ENCODE assay signal across 15 cellular contexts in genomic region chr6:26193467-26194328, GRCh38.
DNase-seq lines count a peak whose midpoint lies in the region; ATAC-seq, FAIRE-seq and TF ChIP-seq lines count a peak whose summit lies in the region.
"Had no signal": no experiment of that assay in that cellular context is flagged by ENCODE, and none has a peak within 500 bp of the region (broad histone marks: within the 10 kb centered on the region; RNA-seq: fewer than 3 reads in every experiment).

No MANE protein-coding gene starts in this region.

- peak overlapping the region; percentile 99; the same call in 1 of the 3 replicates for H3K27ac ChIP-seq in K562 (ENCODE audit: extremely low read depth, low read depth, low read length)
- peak overlapping the region in 3 of 4 donors; percentile 95 to 97 (median 96) for H3K27ac ChIP-seq in sigmoid colon

- TF ChIP-seq CTCF in K562 (IDR thresholded peaks at IDR 0.05 in 2 of 3, conservative IDR thresholded peaks at IDR 0.05 in 1 of 3; ENCODE audit: insufficient read depth in 2 of 3, low read depth in 1 of 3, low read length in 3 of 3) (no peak), sigmoid colon (IDR thresholded peaks at IDR 0.05) (no peak)

- no peak for FAIRE-seq in K562 (lab: Jason Lieb, UNC)
- FAIRE-seq: colon had no signal

- peaks cover 37% of the 10 kb centered on the region for H4K20me1 ChIP-seq in K562 (replicated peaks; ENCODE audit: control insufficient read depth, insufficient read depth, low read length)

- CTCF ChIA-PET in activated CD4-positive, alpha-beta T cell treated with anti-CD3 and anti-CD28 coated beads for 36 hours (lab: Charles Lee): interaction anchor here (0.6 to 2.3 kb wide), 5 partner anchors 10 to 117 kb away, joined by 3 to 9 read pairs (median 3); a partner anchor contains a TSS
- CTCF ChIA-PET in K562 (lab: Yijun Ruan, JAX; ENCODE audit: low intra/inter-chr PET ratio): interaction anchor here (0.7 kb wide), 1 partner anchor 19 kb away, joined by 3 read pairs; no protein-coding TSS in a partner anchor

- peak overlapping the region; percentile 99 for H3K27ac Mint-ChIP-seq in activated CD4-positive, alpha-beta T cell treated with anti-CD3 and anti-CD28 coated beads for 36 hours

- TF ChIP-seq RAD21 in K562 (CRISPR knock-in tag; conservative IDR thresholded peaks at IDR 0.05 in 1 of 2, IDR thresholded peaks at IDR 0.05 in 1 of 2): no peak

- ATAC-seq in activated CD4-positive, alpha-beta T cell treated with anti-CD3 and anti-CD28 coated beads for 36 hours: no peak
- ATAC-seq in K562 (no peak), HG03135 (IDR thresholded peaks at IDR 0.05; ENCODE audit: unreplicated experiment) (no peak), GM19328 (IDR thresholded peaks at IDR 0.05; ENCODE audit: unreplicated experiment) (no peak)

- no TSS peak for BruUV-seq in K562 (replicated peaks; lab: Mats Ljungman, UMichigan)

- peaks cover 24% of the 10 kb centered on the region for H3K36me3 Mint-ChIP-seq in activated CD4-positive, alpha-beta T cell treated with anti-CD3 and anti-CD28 coated beads for 36 hours (ENCODE audit: low read depth)

- H3K27me3 ChIP-seq in K562 (ENCODE audit: control insufficient read depth in 2 of 2, insufficient read depth in 2 of 2, low read length in 2 of 2): no peaks in the 10 kb centered on the region
- H3K27me3 ChIP-seq in sigmoid colon: no peaks in the 10 kb centered on the region
- H3K27me3 ChIP-seq: thyroid gland had no signal

- no peaks in the 10 kb centered on the region for H3K9me3 Mint-ChIP-seq in activated CD4-positive, alpha-beta T cell treated with anti-CD3 and anti-CD28 coated beads for 36 hours (ENCODE audit: low read depth)

- peak overlapping the region; percentile 86; the same call in 1 of the 2 replicates for H3K4me3 ChIP-seq in K562
- no peak overlapping the region for H3K4me3 ChIP-seq in sigmoid colon
- H3K4me3 ChIP-seq: thyroid gland had no signal

- no peaks in the 10 kb centered on the region for H3K27me3 Mint-ChIP-seq in activated CD4-positive, alpha-beta T cell treated with anti-CD3 and anti-CD28 coated beads for 36 hours

- POLR2A ChIA-PET in activated CD4-positive, alpha-beta T cell treated with anti-CD3 and anti-CD28 coated beads for 36 hours (lab: Charles Lee): interaction anchor here (0.5 to 6.6 kb wide), 2 partner anchors 17 to 36 kb away, joined by 8 to 248 read pairs; a partner anchor contains a TSS
- POLR2A ChIA-PET in K562 (lab: Yijun Ruan, JAX): interaction anchor here (0.6 to 18.6 kb wide), 19 partner anchors 8 to 952 kb away, joined by 3 to 1095 read pairs (median 8); a partner anchor contains a TSS

- no peak for TF ChIP-seq EP300 in K562 (IDR thresholded peaks at IDR 0.05; ENCODE audit: low read length)
- no peak for TF ChIP-seq EP300 in sigmoid colon (IDR thresholded peaks at IDR 0.05)

- peaks cover 90% of the 10 kb centered on the region for H3K79me2 ChIP-seq in K562 (ENCODE audit: control insufficient read depth, insufficient read depth, low read length)

- peaks cover 9 to 21% of the 10 kb centered on the region in 2 experiments for H3K4me1 ChIP-seq in K562 (replicated peaks in 1 of 2; ENCODE audit: control insufficient read depth in 2 of 2, insufficient read depth in 2 of 2, low read length in 2 of 2)
- H3K4me1 ChIP-seq in sigmoid colon: peaks cover 0 to 29% (median 16%) of the 10 kb centered on the region in 4 donors

- no peak for DNase-seq in activated CD4-positive, alpha-beta T cell treated with anti-CD3 and anti-CD28 coated beads for 36 hours
- DNase-seq in activated CD4-positive, alpha-beta T cell treated with anti-CD3 and anti-CD28 coated beads for 1 hour: no peak
- peak; percentile 24 for DNase-seq in M059J (ENCODE audit: low read depth)
- peak in 1 of 4 experiments; percentile 33 for DNase-seq in K562 (ENCODE audit: extremely low read depth in 1 of 4, low spot score in 3 of 4)
- no peak for DNase-seq in sigmoid colon
- no peak for DNase-seq in GOT3 (lab: John Stamatoyannopoulos, UW)
- DNase-seq: ACHN; NCI-H82; nucleus accumbens; stimulated activated CD4-positive, alpha-beta T cell treated with anti-CD3 and anti-CD28 coated beads, Interleukin-4, amount 100 ng/mL, for 24 hours; T1000; thyroid gland had no signal

- intact Hi-C loops in activated CD4-positive, alpha-beta T cell treated with anti-CD3 and anti-CD28 coated beads for 36 hours (cut with DNase I, micrococcal nuclease): no loop called here
- intact Hi-C loops in K562 (cut with micrococcal nuclease) (no loop called here), sigmoid colon (cut with DNase I) (no loop called here)

- no peak overlapping the region for H3K4me3 Mint-ChIP-seq in activated CD4-positive, alpha-beta T cell treated with anti-CD3 and anti-CD28 coated beads for 36 hours

- H3K9ac ChIP-seq in K562 (ENCODE audit: insufficient read depth in 1 of 2, low read depth in 2 of 2, low read length in 2 of 2): peak overlapping the region in 1 of 2 experiments; percentile 88; a peak in 2 of 4 replicates

- no peak overlapping the region for H2AFZ ChIP-seq in K562 (ENCODE audit: low read depth, low read length)

- peak overlapping the region; percentile 97 for H3K4me2 ChIP-seq in K562 (ENCODE audit: insufficient read depth, low read length)

- in situ Hi-C loops in K562 (cut with MboI): loop anchor here (25.0 kb wide), 1 partner anchor 369 kb away; no protein-coding TSS in a partner anchor

- peaks cover 71% of the 10 kb centered on the region for H3K36me3 ChIP-seq in K562 (ENCODE audit: control insufficient read depth, insufficient read depth, low read length)
- no peaks in the 10 kb centered on the region for H3K36me3 ChIP-seq in sigmoid colon
- H3K36me3 ChIP-seq: thyroid gland had no signal

- H3K4me1 Mint-ChIP-seq in activated CD4-positive, alpha-beta T cell treated with anti-CD3 and anti-CD28 coated beads for 36 hours: peaks cover 28% of the 10 kb centered on the region

- 27% methylated on average over 1 of the region's 1 CpG for WGBS in K562 (ENCODE audit: insufficient coverage, low coverage, missing lambda C conversion rate)
- 88 to 98% methylated on average over 1 of the region's 1 CpG for WGBS in sigmoid colon, 2 donors

- TF ChIP-seq POLR2A in K562 (conservative IDR thresholded peaks at IDR 0.05) (peak; percentile 84), sigmoid colon (IDR thresholded peaks at IDR 0.05) (no peak)

- H3K9me1 ChIP-seq in K562 (ENCODE audit: control insufficient read depth, insufficient read depth, low read length): no peaks in the 10 kb centered on the region

- H3K9me3 ChIP-seq in K562 (replicated peaks; ENCODE audit: control insufficient read depth, insufficient read depth, low read depth, low read length): no peaks in the 10 kb centered on the region
- H3K9me3 ChIP-seq in sigmoid colon: no peaks in the 10 kb centered on the region
- H3K9me3 ChIP-seq: thyroid gland had no signal

TF ChIP-seq in K562, 482 proteins besides CTCF, POLR2A, EP300 and RAD21 (continues in another document):
- TF ChIP-seq SAFB (IDR thresholded peaks at IDR 0.05; ENCODE audit: borderline replicate concordance, low read depth, low read length): no peak
- TF ChIP-seq, protein P1, sequence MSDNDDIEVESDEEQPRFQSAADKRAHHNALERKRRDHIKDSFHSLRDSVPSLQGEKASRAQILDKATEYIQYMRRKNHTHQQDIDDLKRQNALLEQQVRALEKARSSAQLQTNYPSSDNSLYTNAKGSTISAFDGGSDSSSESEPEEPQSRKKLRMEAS (CRISPR knock-in tag; IDR thresholded peaks at IDR 0.05): no peak
- TF ChIP-seq ZBTB17 (CRISPR knock-in tag; IDR thresholded peaks at IDR 0.05): 0 out of 2 replicates have a peak, but pooled peaks have one; percentile 10
- TF ChIP-seq, protein P2, sequence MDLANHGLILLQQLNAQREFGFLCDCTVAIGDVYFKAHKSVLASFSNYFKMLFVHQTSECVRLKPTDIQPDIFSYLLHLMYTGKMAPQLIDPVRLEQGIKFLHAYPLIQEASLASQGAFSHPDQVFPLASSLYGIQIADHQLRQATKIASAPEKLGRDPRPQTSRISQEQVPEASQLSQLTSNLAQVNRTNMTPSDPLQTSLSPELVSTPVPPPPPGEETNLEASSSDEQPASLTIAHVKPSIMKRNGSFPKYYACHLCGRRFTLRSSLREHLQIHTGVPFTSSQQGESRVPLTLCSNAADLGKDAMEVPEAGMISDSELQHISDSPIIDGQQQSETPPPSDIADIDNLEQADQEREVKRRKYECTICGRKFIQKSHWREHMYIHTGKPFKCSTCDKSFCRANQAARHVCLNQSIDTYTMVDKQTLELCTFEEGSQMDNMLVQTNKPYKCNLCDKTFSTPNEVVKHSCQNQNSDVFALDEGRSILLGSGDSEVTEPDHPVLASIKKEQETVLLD (IDR thresholded peaks at IDR 0.05): no peak
- no peak for TF ChIP-seq ZNF121 (CRISPR knock-in tag; conservative IDR thresholded peaks at IDR 0.05)
- TF ChIP-seq L3MBTL2 (IDR thresholded peaks at IDR 0.05): no peak
- peak; percentile 38; the same call in 1 of the 2 replicates for TF ChIP-seq ZNF445 (CRISPR knock-in tag; IDR thresholded peaks at IDR 0.05; ENCODE audit: low read depth)
- no peak for TF ChIP-seq NFATC3 (IDR thresholded peaks at IDR 0.05)
- TF ChIP-seq KHSRP (IDR thresholded peaks at IDR 0.05): no peak
- TF ChIP-seq RBFOX2 (IDR thresholded peaks at IDR 0.05; ENCODE audit: low read depth, low read length): peak; percentile 66
- TF ChIP-seq, protein P3, sequence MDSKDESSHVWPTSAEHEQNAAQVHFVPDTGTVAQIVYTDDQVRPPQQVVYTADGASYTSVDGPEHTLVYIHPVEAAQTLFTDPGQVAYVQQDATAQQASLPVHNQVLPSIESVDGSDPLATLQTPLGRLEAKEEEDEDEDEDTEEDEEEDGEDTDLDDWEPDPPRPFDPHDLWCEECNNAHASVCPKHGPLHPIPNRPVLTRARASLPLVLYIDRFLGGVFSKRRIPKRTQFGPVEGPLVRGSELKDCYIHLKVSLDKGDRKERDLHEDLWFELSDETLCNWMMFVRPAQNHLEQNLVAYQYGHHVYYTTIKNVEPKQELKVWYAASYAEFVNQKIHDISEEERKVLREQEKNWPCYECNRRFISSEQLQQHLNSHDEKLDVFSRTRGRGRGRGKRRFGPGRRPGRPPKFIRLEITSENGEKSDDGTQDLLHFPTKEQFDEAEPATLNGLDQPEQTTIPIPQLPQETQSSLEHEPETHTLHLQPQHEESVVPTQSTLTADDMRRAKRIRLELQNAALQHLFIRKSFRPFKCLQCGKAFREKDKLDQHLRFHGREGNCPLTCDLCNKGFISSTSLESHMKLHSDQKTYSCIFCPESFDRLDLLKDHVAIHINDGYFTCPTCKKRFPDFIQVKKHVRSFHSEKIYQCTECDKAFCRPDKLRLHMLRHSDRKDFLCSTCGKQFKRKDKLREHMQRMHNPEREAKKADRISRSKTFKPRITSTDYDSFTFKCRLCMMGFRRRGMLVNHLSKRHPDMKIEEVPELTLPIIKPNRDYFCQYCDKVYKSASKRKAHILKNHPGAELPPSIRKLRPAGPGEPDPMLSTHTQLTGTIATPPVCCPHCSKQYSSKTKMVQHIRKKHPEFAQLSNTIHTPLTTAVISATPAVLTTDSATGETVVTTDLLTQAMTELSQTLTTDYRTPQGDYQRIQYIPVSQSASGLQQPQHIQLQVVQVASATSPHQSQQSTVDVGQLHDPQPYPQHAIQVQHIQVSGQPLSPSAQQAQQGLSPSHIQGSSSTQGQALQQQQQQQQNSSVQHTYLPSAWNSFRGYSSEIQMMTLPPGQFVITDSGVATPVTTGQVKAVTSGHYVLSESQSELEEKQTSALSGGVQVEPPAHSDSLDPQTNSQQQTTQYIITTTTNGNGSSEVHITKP (IDR thresholded peaks at IDR 0.05; ENCODE audit: partially characterized antibody): no peak
